ENCODE assay signal across 10 cellular contexts in genomic region chr12:120101617-120102016, GRCh38. TPM values are rescaled to one million over a fixed set of nuclear protein-coding genes. Genes with fewer than 3 reads are reported as not detected.
DNase-seq lines count a peak whose midpoint lies in the region; ATAC-seq and TF ChIP-seq lines count a peak whose summit lies in the region.
"Had no signal": no experiment of that assay in that cellular context is flagged by ENCODE, and none has a peak within 500 bp of the region (broad histone marks: within the 10 kb centered on the region; RNA-seq: fewer than 3 reads in every experiment).

No MANE protein-coding gene starts in this region.

- no peak for TF ChIP-seq POLR2A in gastroesophageal sphincter (IDR thresholded peaks at IDR 0.05)

- no peaks in the 10 kb centered on the region for H3K9me3 ChIP-seq in T-helper 17 cell (ENCODE audit: control insufficient read depth, low read length, poor library complexity, severe bottlenecking)
- H3K9me3 ChIP-seq in gastroesophageal sphincter: no peaks in the 10 kb centered on the region

- ATAC-seq in T-helper 17 cell: no peak
- no peak for ATAC-seq in gastroesophageal sphincter
- no peak for ATAC-seq in stimulated activated naive CD8-positive, alpha-beta T cell treated with anti-CD3 and anti-CD28 coated beads, Interleukin-15, amount 100 ng/mL, for 72 hours
- no peak for ATAC-seq in GM21717 (IDR thresholded peaks at IDR 0.05; ENCODE audit: unreplicated experiment)

- no peak overlapping the region for H3K4me3 Mint-ChIP-seq in T-helper 2 cell treated with Interferon-gamma antibody and Interleukin-4, amounts not matched to agents 5 μg/mL and 100 μg/mL, for 36 hours
- peak overlapping the region; percentile 78 for H3K4me3 Mint-ChIP-seq in T-helper 17 cell
- H3K4me3 Mint-ChIP-seq in stimulated activated naive CD8-positive, alpha-beta T cell treated with anti-CD3 and anti-CD28 coated beads, Interleukin-15, amount 100 ng/mL, for 72 hours: peak overlapping the region in 1 of 2 donors; percentile 11
- H3K4me3 Mint-ChIP-seq: neural crest cell had no signal

- H3K27me3 Mint-ChIP-seq in T-helper 2 cell treated with Interferon-gamma antibody and Interleukin-4, amounts not matched to agents 5 μg/mL and 100 μg/mL, for 36 hours (ENCODE audit: low read depth): no peaks in the 10 kb centered on the region
- no peaks in the 10 kb centered on the region for H3K27me3 Mint-ChIP-seq in T-helper 17 cell
- no peaks in the 10 kb centered on the region for H3K27me3 Mint-ChIP-seq in stimulated activated naive CD8-positive, alpha-beta T cell treated with anti-CD3 and anti-CD28 coated beads, Interleukin-15, amount 100 ng/mL, for 72 hours

- peaks cover 0 to 42% (median 19%) of the 10 kb centered on the region in 3 donors for H3K4me1 ChIP-seq in gastroesophageal sphincter

- DNase-seq in T-helper 2 cell treated with Interferon-gamma antibody and Interleukin-4, amounts not matched to agents 5 μg/mL and 100 μg/mL, for 36 hours (ENCODE audit: low spot score): no peak
- DNase-seq in T-helper 2 cell (no peak), T-helper 17 cell (no peak), NOMO-1 treated with dmso at 0.1 percent for 144 hours (lab: John Stamatoyannopoulos, UW; ENCODE audit: unreplicated experiment) (no peak), nucleus accumbens (lab: John Stamatoyannopoulos, UW) (no peak)
- no peak for DNase-seq in stimulated activated naive CD8-positive, alpha-beta T cell treated with anti-CD3 and anti-CD28 coated beads, Interleukin-15, amount 100 ng/mL, for 72 hours
- DNase-seq: NCI-H774 had no signal

- H3K27ac ChIP-seq in gastroesophageal sphincter: peak overlapping the region in 3 of 4 donors; percentile 67 to 74 (median 74)

- H3K36me3 ChIP-seq in gastroesophageal sphincter: peaks cover 0 to 80% of the 10 kb centered on the region in 2 donors

- peaks cover 7% of the 10 kb centered on the region for H3K4me1 Mint-ChIP-seq in T-helper 2 cell treated with Interferon-gamma antibody and Interleukin-4, amounts not matched to agents 5 μg/mL and 100 μg/mL, for 36 hours (ENCODE audit: low read depth)
- H3K4me1 Mint-ChIP-seq in T-helper 17 cell: peaks cover 18% of the 10 kb centered on the region
- peaks cover 39% of the 10 kb centered on the region for H3K4me1 Mint-ChIP-seq in stimulated activated naive CD8-positive, alpha-beta T cell treated with anti-CD3 and anti-CD28 coated beads, Interleukin-15, amount 100 ng/mL, for 72 hours
- H3K4me1 Mint-ChIP-seq: neural crest cell had no signal

- H3K9me3 Mint-ChIP-seq in T-helper 2 cell treated with Interferon-gamma antibody and Interleukin-4, amounts not matched to agents 5 μg/mL and 100 μg/mL, for 36 hours: no peaks in the 10 kb centered on the region
- H3K9me3 Mint-ChIP-seq in stimulated activated naive CD8-positive, alpha-beta T cell treated with anti-CD3 and anti-CD28 coated beads, Interleukin-15, amount 100 ng/mL, for 72 hours: no peaks in the 10 kb centered on the region
- H3K9me3 Mint-ChIP-seq: neural crest cell had no signal

- no peaks in the 10 kb centered on the region for H3K27me3 ChIP-seq in gastroesophageal sphincter

- TF ChIP-seq EP300 in gastroesophageal sphincter (IDR thresholded peaks at IDR 0.05): no peak

- H3K27ac Mint-ChIP-seq in T-helper 2 cell treated with Interferon-gamma antibody and Interleukin-4, amounts not matched to agents 5 μg/mL and 100 μg/mL, for 36 hours: peak overlapping the region; percentile 65
- peak overlapping the region; percentile 60 for H3K27ac Mint-ChIP-seq in T-helper 17 cell
- H3K27ac Mint-ChIP-seq in stimulated activated naive CD8-positive, alpha-beta T cell treated with anti-CD3 and anti-CD28 coated beads, Interleukin-15, amount 100 ng/mL, for 72 hours: peak overlapping the region; percentile 87 to 90

- peaks cover 55% of the 10 kb centered on the region for H3K36me3 Mint-ChIP-seq in T-helper 2 cell treated with Interferon-gamma antibody and Interleukin-4, amounts not matched to agents 5 μg/mL and 100 μg/mL, for 36 hours (ENCODE audit: low read depth)
- no peaks in the 10 kb centered on the region for H3K36me3 Mint-ChIP-seq in T-helper 17 cell (ENCODE audit: low read depth)

- no peak overlapping the region for H3K4me3 ChIP-seq in gastroesophageal sphincter

- WGBS in gastroesophageal sphincter (ENCODE audit: low coverage in 1 of 2), 2 donors: 61 to 80% methylated on average over 1 to 3 of the region's 13 CpGs

- TF ChIP-seq CTCF in gastroesophageal sphincter (IDR thresholded peaks at IDR 0.05): no peak

RNA-seq across cellular contexts. Expression of gene RAB35, which starts 14.9 kb away (rescaled TPM):
- total RNA-seq in T-helper 17 cell (10 to 100 TPM; 53.3 to 64.9 TPM), gastroesophageal sphincter (10 to 100 TPM; 37.5 to 42.3 (median 41.7) TPM)
